9 cellular contexts compared by ENCODE assay signal in genomic region chr18:77140439-77141109, GRCh38. TPM values are rescaled to one million over a fixed set of nuclear protein-coding genes. Genes with fewer than 3 reads are reported as not detected.
DNase-seq lines count a peak whose midpoint lies in the region; ATAC-seq and TF ChIP-seq lines count a peak whose summit lies in the region.
"Had no signal": no experiment of that assay in that cellular context is flagged by ENCODE, and none has a peak within 500 bp of the region (broad histone marks: within the 10 kb centered on the region; RNA-seq: fewer than 3 reads in every experiment).

No MANE protein-coding gene starts in this region.

- peaks cover 43% of the 10 kb centered on the region for H3K4me1 Mint-ChIP-seq in CD4-positive, alpha-beta T cell (ENCODE audit: low read depth)

- no peak overlapping the region for H3K27ac ChIP-seq in CD4-positive, alpha-beta T cell (ENCODE audit: low read depth, low read length)
- H3K27ac ChIP-seq in Panc1 (ENCODE audit: low read length): no peak overlapping the region
- peak overlapping the region in 1 of 8 donors; percentile 7 for H3K27ac ChIP-seq in spleen
- no peak overlapping the region for H3K27ac ChIP-seq in tibial nerve
- H3K27ac ChIP-seq: BLaER1 had no signal

- WGBS in spleen, 5 donors: 40 to 68% (median 60%) methylated on average over 7 of the region's 7 CpGs
- 75 to 80% methylated on average over 7 of the region's 7 CpGs for WGBS in tibial nerve, 2 donors

- CTCF ChIA-PET in CD4-positive, alpha-beta T cell (lab: Charles Lee): interaction anchor here (1.2 kb wide), 1 partner anchor 11 kb away, joined by 3 read pairs; no protein-coding TSS in a partner anchor
- CTCF ChIA-PET in Panc1 (lab: Charles Lee): no interaction called here

- H3K9me3 ChIP-seq in CD4-positive, alpha-beta T cell (ENCODE audit: control insufficient read depth, low read length): peaks cover 7% of the 10 kb centered on the region
- no peaks in the 10 kb centered on the region; the same call in 1 of the 2 replicates for H3K9me3 ChIP-seq in Panc1 (ENCODE audit: control insufficient read depth, insufficient read depth, low read depth, low read length)
- peaks cover 0 to 28% (median 22%) of the 10 kb centered on the region in 8 donors for H3K9me3 ChIP-seq in spleen
- H3K9me3 ChIP-seq in HAP-1: peaks cover 4% of the 10 kb centered on the region
- H3K9me3 ChIP-seq in tibial nerve: peaks cover 0 to 22% (median 0%) of the 10 kb centered on the region in 4 donors

- peak in 1 of 2 donors; percentile 31 for TF ChIP-seq EP300 in tibial nerve (IDR thresholded peaks at IDR 0.05)

- no peaks in the 10 kb centered on the region for H3K27me3 ChIP-seq in CD4-positive, alpha-beta T cell (ENCODE audit: control insufficient read depth, insufficient read depth, low read length)
- no peaks in the 10 kb centered on the region for H3K27me3 ChIP-seq in Panc1 (ENCODE audit: control insufficient read depth, insufficient read depth, low read length)
- no peaks in the 10 kb centered on the region for H3K27me3 ChIP-seq in spleen (replicated peaks in 1 of 7)
- no peaks in the 10 kb centered on the region for H3K27me3 ChIP-seq in HAP-1 (ENCODE audit: low read depth)
- no peaks in the 10 kb centered on the region for H3K27me3 ChIP-seq in tibial nerve
- H3K27me3 ChIP-seq: BLaER1 had no signal

- BruUV-seq in Panc1 (replicated peaks; lab: Mats Ljungman, UMichigan): no TSS peak

- TF ChIP-seq POLR2A in spleen (IDR thresholded peaks at IDR 0.05) (no peak), tibial nerve (IDR thresholded peaks at IDR 0.05) (no peak)

- H3K27ac Mint-ChIP-seq in CD4-positive, alpha-beta T cell: peak overlapping the region; percentile 88
- peak overlapping the region; percentile 23 to 79 for H3K27ac Mint-ChIP-seq in activated naive CD4-positive, alpha-beta T cell treated with anti-CD3 and anti-CD28 coated beads, Interleukin-2, amount 50 U/mL, for 72 hours

- peaks cover 4% of the 10 kb centered on the region for H3K9me3 Mint-ChIP-seq in CD4-positive, alpha-beta T cell
- peaks cover 13 to 30% of the 10 kb centered on the region in 2 donors for H3K9me3 Mint-ChIP-seq in activated naive CD4-positive, alpha-beta T cell treated with anti-CD3 and anti-CD28 coated beads, Interleukin-2, amount 50 U/mL, for 72 hours

- intact Hi-C loops in CD4-positive, alpha-beta T cell (cut with DNase I, micrococcal nuclease): loop anchor here (1.0 to 5.0 kb wide), 3 partner anchors 8 to 62 kb away; partner anchors contain the start of gene MBP (in 1 of the 2)
- intact Hi-C loops in Panc1 (cut with micrococcal nuclease; ENCODE audit: unreplicated experiment) (no loop called here), spleen (cut with DNase I; ENCODE audit: low total_unique reads) (loop anchor here (5.0 kb wide), 1 partner anchor 67 kb away; no protein-coding TSS in a partner anchor)

- in situ Hi-C loops in Panc1 (cut with HindIII; ENCODE audit: low pct_unique_long_range_greater_than_20kb, low sequenced_read_pairs): no loop called here
- in situ Hi-C loops in HAP-1 (cut with MboI; ENCODE audit: low sequenced_read_pairs): no loop called here

- H3K4me3 ChIP-seq in Panc1 (ENCODE audit: low read depth in 2 of 2, low read length in 2 of 2) (no peak overlapping the region), spleen (no peak overlapping the region), HAP-1 (no peak overlapping the region), tibial nerve (no peak overlapping the region)
- H3K4me3 ChIP-seq: BLaER1 had no signal

- peak in 9 of 10 experiments; percentile 24 to 73 (median 47) for DNase-seq in CD4-positive, alpha-beta T cell
- DNase-seq in Panc1 (ENCODE audit: low read depth, low spot score) (no peak), mucosa of gallbladder (ENCODE audit: low spot score) (peak; percentile 61), spleen (no peak), epidermal melanocyte (ENCODE audit: insufficient read length, low spot score) (no peak), HAP-1 (ENCODE audit: low spot score in 2 of 2) (no peak), tibial nerve (ENCODE audit: low spot score in 2 of 2) (no peak)
- no peak for DNase-seq in activated naive CD4-positive, alpha-beta T cell treated with anti-CD3 and anti-CD28 coated beads, Interleukin-2, amount 50 U/mL, for 72 hours (ENCODE audit: low spot score in 2 of 2)

- H3K4me1 ChIP-seq in Panc1 (ENCODE audit: control insufficient read depth, insufficient read depth, low read length) (no peaks in the 10 kb centered on the region), spleen (peaks cover 3 to 19% (median 12%) of the 10 kb centered on the region in 6 donors), HAP-1 (no peaks in the 10 kb centered on the region), tibial nerve (no peaks in the 10 kb centered on the region)

- H3K27me3 Mint-ChIP-seq in CD4-positive, alpha-beta T cell: no peaks in the 10 kb centered on the region

- peak; percentile 98 for ATAC-seq in CD4-positive, alpha-beta T cell (ENCODE audit: poor library complexity)
- peak; percentile 15; the same call in 1 of the 2 replicates for ATAC-seq in Panc1
- ATAC-seq in activated naive CD4-positive, alpha-beta T cell treated with anti-CD3 and anti-CD28 coated beads, Interleukin-2, amount 50 U/mL, for 72 hours: peak; percentile 76 to 87

- H3K4me3 Mint-ChIP-seq in CD4-positive, alpha-beta T cell: peak overlapping the region; percentile 18

- POLR2A ChIA-PET in CD4-positive, alpha-beta T cell (lab: Charles Lee): interaction anchor here (0.8 to 2.4 kb wide), 11 partner anchors 9 to 86 kb away, joined by 3 to 31 read pairs (median 6); partner anchors contain the start of gene MBP
- POLR2A ChIA-PET in Panc1 (lab: Charles Lee): no interaction called here

- TF ChIP-seq CTCF in CD4-positive, alpha-beta T cell (IDR thresholded peaks at IDR 0.05): no peak
- TF ChIP-seq CTCF in Panc1 (IDR thresholded peaks at IDR 0.05): no peak
- TF ChIP-seq CTCF in spleen (IDR thresholded peaks at IDR 0.05 in 8 of 11, conservative IDR thresholded peaks at IDR 0.05 in 3 of 11): no peak
- TF ChIP-seq CTCF in tibial nerve (IDR thresholded peaks at IDR 0.05): no peak

- H3K36me3 ChIP-seq in Panc1 (ENCODE audit: control insufficient read depth, insufficient read depth, low read length) (no peaks in the 10 kb centered on the region), spleen (no peaks in the 10 kb centered on the region), HAP-1 (replicated peaks) (no peaks in the 10 kb centered on the region), tibial nerve (no peaks in the 10 kb centered on the region)

- H3K36me3 Mint-ChIP-seq in CD4-positive, alpha-beta T cell (ENCODE audit: low read depth): peaks cover 6% of the 10 kb centered on the region
- H3K36me3 Mint-ChIP-seq in activated naive CD4-positive, alpha-beta T cell treated with anti-CD3 and anti-CD28 coated beads, Interleukin-2, amount 50 U/mL, for 72 hours: peaks cover 27 to 38% of the 10 kb centered on the region in 2 donors

RNA-seq across cellular contexts. Expression of gene MBP, which starts 8.0 kb away (rescaled TPM):
- 10 to 100 TPM; 75.4 to 79.2 TPM for total RNA-seq in CD4-positive, alpha-beta T cell
- total RNA-seq in Panc1 (2021; ENCODE audit: unreplicated experiment) (88.8 TPM), mucosa of gallbladder (91.4 TPM), spleen (10 to 100 TPM; 62.5 to 96.0 (median 79.4) TPM), tibial nerve (1,000 to 10,000 TPM in 3 of 4 donors, 100 to 1,000 TPM in 1; 831 to 1,485 (median 1,405) TPM)
- polyA plus RNA-seq in Panc1 (2012; ENCODE audit: insufficient read length): 59.2 TPM
- 10 to 100 TPM; 52.2 to 60.0 TPM for total RNA-seq in activated naive CD4-positive, alpha-beta T cell treated with anti-CD3 and anti-CD28 coated beads, Interleukin-2, amount 50 U/mL, for 72 hours
- polyA plus RNA-seq in spleen: 10 to 100 TPM; 11.1 to 16.4 (median 11.2) TPM

Comparison
In these comparisons a context has a peak if more than half of its experiments do, and no peak if none do; other contexts are left out.
1. ATAC-seq: peak in every context shown above with its lines; median percentile 98 in CD4-positive, alpha-beta T cell; 82 in activated naive CD4-positive, alpha-beta T cell treated with anti-CD3 and anti-CD28 coated beads, Interleukin-2, amount 50 U/mL, for 72 hours; 15 in Panc1.
2. DNase-seq: peak in CD4-positive, alpha-beta T cell (9 of 10) and mucosa of gallbladder (single experiment); none in Panc1 (single experiment), activated naive CD4-positive, alpha-beta T cell treated with anti-CD3 and anti-CD28 coated beads, Interleukin-2, amount 50 U/mL, for 72 hours (0 of 2), spleen (single experiment), epidermal melanocyte (single experiment), HAP-1 (0 of 2) and tibial nerve (0 of 2).